8 cellular contexts compared by ENCODE assay signal in the genomic region with DNA sequence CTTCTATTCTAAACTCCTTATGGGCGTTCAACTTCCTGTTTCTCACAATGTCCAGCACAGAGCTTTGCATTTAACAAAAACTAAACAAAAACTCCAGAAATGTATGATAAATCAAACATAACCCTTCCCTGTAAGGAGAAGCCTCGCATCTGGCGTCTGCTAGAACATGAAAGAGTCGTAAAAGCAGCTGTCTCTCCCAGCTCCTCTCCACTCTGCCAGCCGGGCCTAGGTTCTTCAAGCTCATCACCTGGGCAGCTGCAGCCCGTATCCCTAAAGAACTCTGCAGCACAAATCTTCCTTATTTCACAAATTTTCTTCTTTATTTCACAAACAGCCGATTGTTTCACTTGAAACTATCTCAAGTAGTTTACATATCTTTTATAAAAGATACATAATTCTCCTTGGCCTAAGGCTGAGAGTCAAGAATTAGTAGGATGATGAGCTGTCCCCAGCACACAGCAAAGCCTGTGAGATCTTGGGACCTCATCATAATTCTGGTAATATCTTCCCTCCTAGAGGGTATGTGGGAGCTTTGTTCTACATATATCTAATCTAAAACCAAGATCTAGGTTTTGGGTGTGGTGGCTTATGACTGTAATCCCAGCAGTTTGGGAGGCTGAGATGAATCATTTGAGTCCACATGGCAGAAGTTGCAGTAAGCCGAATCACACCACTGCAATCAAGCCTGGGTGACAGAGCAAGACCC. TPM values are rescaled to one million over a fixed set of nuclear protein-coding genes. Genes with fewer than 3 reads are reported as not detected.
DNase-seq lines count a peak whose midpoint lies in the region; ATAC-seq and TF ChIP-seq lines count a peak whose summit lies in the region.

No MANE protein-coding gene starts in this region.

- TF ChIP-seq CTCF in smooth muscle cell (IDR thresholded peaks at IDR 0.05; ENCODE audit: borderline replicate concordance, insufficient read depth, poor library complexity, severe bottlenecking), result no peak

- no peaks in the 10 kb centered on the region for H3K9me3 Mint-ChIP-seq in T-cell

- peaks cover 67% of the 10 kb centered on the region for H3K79me2 ChIP-seq in smooth muscle cell (ENCODE audit: low read depth)

- peak overlapping the region; percentile 58 for H3K4me2 ChIP-seq in smooth muscle cell

- H2AFZ ChIP-seq in smooth muscle cell (ENCODE audit: low read depth), result no peak overlapping the region

- ATAC-seq in T-cell (replicated peaks in 1 of 4) (peak; percentile 29 to 70 (median 50)), HG03342 (IDR thresholded peaks at IDR 0.05; ENCODE audit: unreplicated experiment) (no peak), GM21825 (IDR thresholded peaks at IDR 0.05; ENCODE audit: unreplicated experiment) (no peak)

- no peaks in the 10 kb centered on the region for H3K27me3 Mint-ChIP-seq in T-cell

- peak; percentile 90 for DNase-seq in EH (ENCODE audit: low read depth)
- DNase-seq in T-cell, result no peak
- peak; percentile 8 to 16 for DNase-seq in erythroblast (lab: John Stamatoyannopoulos, UW)
- no peak for DNase-seq in smooth muscle cell (lab: John Stamatoyannopoulos, UW; ENCODE audit: unreplicated experiment)
- no peak for DNase-seq in HK-2 (ENCODE audit: unreplicated experiment)
- no peak for DNase-seq in hippocampal formation (lab: John Stamatoyannopoulos, UW)

- POLR2A ChIA-PET in T-cell (lab: Charles Lee), result interaction anchor here (0.6 to 0.7 kb wide), 3 partner anchors 267 to 1839 kb away, joined by 3 to 4 read pairs (median 4); no protein-coding TSS in a partner anchor

- CTCF ChIA-PET in T-cell (lab: Charles Lee), result interaction anchor here (0.5 to 3.1 kb wide), 9 partner anchors 80 to 1490 kb away, joined by 3 to 12 read pairs (median 4); no protein-coding TSS in a partner anchor

- no peak overlapping the region for H3K9ac ChIP-seq in smooth muscle cell (ENCODE audit: low read depth)

- peak overlapping the region; percentile 86 for H3K27ac ChIP-seq in smooth muscle cell (ENCODE audit: low read depth)

- peaks cover 81% of the 10 kb centered on the region for H4K20me1 ChIP-seq in smooth muscle cell (ENCODE audit: low read depth)

- H3K4me1 Mint-ChIP-seq in T-cell, result peaks cover 11 to 28% (median 25%) of the 10 kb centered on the region in 3 donors

- no peaks in the 10 kb centered on the region for H3K27me3 ChIP-seq in smooth muscle cell (ENCODE audit: low read depth)

- no peaks in the 10 kb centered on the region for H3K9me3 ChIP-seq in smooth muscle cell (replicated peaks; ENCODE audit: low read depth)

- no peak for TF ChIP-seq POLR2A in erythroblast (IDR thresholded peaks at IDR 0.05; ENCODE audit: low read length)

- H3K4me1 ChIP-seq in smooth muscle cell (ENCODE audit: low read depth), result peaks cover 14% of the 10 kb centered on the region

- H3K4me3 Mint-ChIP-seq in T-cell, result no peak overlapping the region

- H3F3A ChIP-seq in smooth muscle cell (ENCODE audit: low read depth), result peaks cover 68% of the 10 kb centered on the region

- peaks cover 52% of the 10 kb centered on the region for H3K36me3 Mint-ChIP-seq in T-cell

- H3K27ac Mint-ChIP-seq in T-cell, result peak overlapping the region; percentile 40 to 78

- no peak overlapping the region for H3K4me3 ChIP-seq in smooth muscle cell

- WGBS in smooth muscle cell (ENCODE audit: low lambda C conversion rate), result 52% methylated on average over 8 of the region's 8 CpGs

- peaks cover 28% of the 10 kb centered on the region for H3K36me3 ChIP-seq in smooth muscle cell (ENCODE audit: low read depth)

RNA-seq across cellular contexts. Expression of a gene that starts 35.3 kb away (rescaled TPM):
- 100 to 1,000 TPM in 4 of 5 donors, 10 to 100 TPM in 1; 59.4 to 223 (median 159) TPM for total RNA-seq in T-cell
- total RNA-seq in smooth muscle cell, result 2,380 and 2,477 TPM in 2 replicates
- polyA plus RNA-seq in smooth muscle cell, result 2,665 and 3,194 TPM in 2 replicates

Comparison
In these comparisons a context has a peak if more than half of its experiments do, and no peak if none do; other contexts are left out.
1. DNase-seq: peak in EH (single experiment) and erythroblast (2 of 2); none in T-cell (0 of 34), smooth muscle cell (single experiment), HK-2 (single experiment) and hippocampal formation (0 of 2).
2. ATAC-seq: peak in T-cell (4 of 4); none in HG03342 (single experiment) and GM21825 (single experiment).
3. RNA of a gene that starts 35.3 kb away (total RNA-seq): 2,380 to 2,477 TPM in smooth muscle cell; 59.4 to 223 TPM in T-cell; every median in the first group is over 10 times any median in the second.